9 cellular contexts compared by ENCODE assay signal in the genomic region with DNA sequence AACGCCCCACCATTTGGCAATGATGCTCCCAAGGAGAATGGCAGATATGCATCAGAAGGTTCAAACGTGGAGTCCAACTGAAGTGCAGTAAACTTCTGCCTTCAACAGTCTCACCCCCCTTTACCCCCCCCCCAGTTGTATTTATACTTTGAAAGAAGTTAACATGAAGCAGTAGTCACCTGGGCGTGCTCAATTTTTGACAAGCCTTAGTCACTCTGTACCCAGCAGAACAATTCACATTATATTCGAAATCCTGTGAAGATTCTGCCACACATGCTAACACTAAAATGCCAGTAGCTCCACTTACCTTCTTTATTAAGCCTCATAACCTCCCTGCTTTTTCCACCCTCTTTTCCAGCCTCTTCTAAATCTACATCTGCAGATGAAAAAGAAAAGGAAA. TPM values are rescaled to one million over a fixed set of nuclear protein-coding genes. Genes with fewer than 3 reads are reported as not detected.
A peak's percentile ranks its signal among the peaks of the same experiment; 100 is the strongest.
DNase-seq lines count a peak whose midpoint lies in the region; ATAC-seq, FAIRE-seq and TF ChIP-seq lines count a peak whose summit lies in the region.
"Had no signal": no experiment of that assay in that cellular context is flagged by ENCODE, and none has a peak within 500 bp of the region (broad histone marks: within the 10 kb centered on the region; RNA-seq: fewer than 3 reads in every experiment).

No MANE protein-coding gene starts in this region.

- H3K79me1 ChIP-seq in mesendoderm (ENCODE audit: low read length), result peaks cover 26% of the 10 kb centered on the region

- H3K23ac ChIP-seq in mesendoderm (ENCODE audit: low read length), result peak overlapping the region; percentile 80

- no peak for TF ChIP-seq EP300 in upper lobe of left lung (IDR thresholded peaks at IDR 0.05)

- no CpG with 5 or more reads among the region's 4 CpGs for WGBS in mesendoderm (ENCODE audit: extremely low coverage, insufficient coverage, low lambda C conversion rate)
- 51 to 62% methylated on average over 4 of the region's 4 CpGs for WGBS in upper lobe of left lung, 2 donors
- WGBS in small intestine, 3 donors, result 25 to 42% (median 37%) methylated on average over 4 of the region's 4 CpGs

- no peak overlapping the region for H2BK5ac ChIP-seq in mesendoderm (ENCODE audit: low read length)

- no peak overlapping the region for H3K27ac ChIP-seq in cardiac muscle cell
- peak overlapping the region in 1 of 2 donors; percentile 83 for H3K27ac ChIP-seq in breast epithelium
- H3K27ac ChIP-seq in mesendoderm (ENCODE audit: low read depth, low read length), result no peak overlapping the region
- H3K27ac ChIP-seq in upper lobe of left lung, result peak overlapping the region; percentile 66 to 89 (median 85)
- H3K27ac ChIP-seq in small intestine (ENCODE audit: low read depth in 1 of 2, low read length in 1 of 2), result no peak overlapping the region

- TF ChIP-seq POLR2A in breast epithelium (IDR thresholded peaks at IDR 0.05) (no peak), upper lobe of left lung (IDR thresholded peaks at IDR 0.05) (no peak)

- H3K27me3 ChIP-seq in cardiac muscle cell (no peaks in the 10 kb centered on the region), breast epithelium (no peaks in the 10 kb centered on the region), mesendoderm (ENCODE audit: insufficient read depth, low read length, poor library complexity) (no peaks in the 10 kb centered on the region), upper lobe of left lung (no peaks in the 10 kb centered on the region), small intestine (ENCODE audit: control insufficient read depth in 2 of 2, insufficient read depth in 2 of 2, low read length in 2 of 2) (no peaks in the 10 kb centered on the region)

- H3K4me1 ChIP-seq in cardiac muscle cell (ENCODE audit: low read depth), result peaks cover 13% of the 10 kb centered on the region
- peaks cover 0 to 6% of the 10 kb centered on the region in 2 donors for H3K4me1 ChIP-seq in breast epithelium
- peaks cover 19% of the 10 kb centered on the region for H3K4me1 ChIP-seq in mesendoderm (ENCODE audit: control insufficient read depth, low read depth, low read length)
- H3K4me1 ChIP-seq in upper lobe of left lung, result peaks cover 5 to 21% (median 13%) of the 10 kb centered on the region in 4 donors
- peaks cover 8 to 9% of the 10 kb centered on the region in 2 donors for H3K4me1 ChIP-seq in small intestine (ENCODE audit: control insufficient read depth in 2 of 2, insufficient read depth in 1 of 2, low read depth in 1 of 2, low read length in 1 of 2)

- TF ChIP-seq CTCF in cardiac muscle cell (IDR thresholded peaks at IDR 0.05; ENCODE audit: low read depth, low read length), result no peak
- no peak for TF ChIP-seq CTCF in breast epithelium (IDR thresholded peaks at IDR 0.05)
- TF ChIP-seq CTCF in upper lobe of left lung (IDR thresholded peaks at IDR 0.05), result no peak

- H3K9me3 ChIP-seq in cardiac muscle cell (ENCODE audit: low read depth), result no peaks in the 10 kb centered on the region
- H3K9me3 ChIP-seq in breast epithelium, result no peaks in the 10 kb centered on the region
- H3K9me3 ChIP-seq in upper lobe of left lung, result no peaks in the 10 kb centered on the region
- no peaks in the 10 kb centered on the region for H3K9me3 ChIP-seq in small intestine (ENCODE audit: control insufficient read depth, low read depth)

- no peak overlapping the region for H2BK15ac ChIP-seq in mesendoderm (replicated peaks; ENCODE audit: low read depth)

- H3K36me3 ChIP-seq in cardiac muscle cell, result no peaks in the 10 kb centered on the region
- H3K36me3 ChIP-seq in breast epithelium, result no peaks in the 10 kb centered on the region
- no peaks in the 10 kb centered on the region for H3K36me3 ChIP-seq in mesendoderm (ENCODE audit: control insufficient read depth, insufficient read depth, low read length)
- H3K36me3 ChIP-seq in upper lobe of left lung, result no peaks in the 10 kb centered on the region
- no peaks in the 10 kb centered on the region for H3K36me3 ChIP-seq in small intestine (ENCODE audit: control insufficient read depth in 2 of 2, insufficient read depth in 2 of 2, low read length in 2 of 2)

- peak overlapping the region; percentile 79 for H3K4me2 ChIP-seq in mesendoderm (ENCODE audit: low read length)

- intact Hi-C loops in left ventricle myocardium superior (cut with micrococcal nuclease) (no loop called here), breast epithelium (cut with DNase I; ENCODE audit: low total_unique reads) (no loop called here)

- no peak for ATAC-seq in left ventricle myocardium superior
- no peak for ATAC-seq in upper lobe of left lung (ENCODE audit: low FRiP score in 2 of 2)

- H4K8ac ChIP-seq in mesendoderm (ENCODE audit: low read depth, low read length), result no peak overlapping the region

- DNase-seq in cardiac muscle cell (ENCODE audit: low read depth in 1 of 2, low spot score in 1 of 2) (no peak), left ventricle myocardium superior (no peak), breast epithelium (ENCODE audit: low spot score in 2 of 2) (no peak), mesendoderm (no peak), upper lobe of left lung (no peak), small intestine (no peak), NCI-H2171 treated with DMSO at 0.1 percent for 48 hours (lab: John Stamatoyannopoulos, UW) (no peak), NCI-H1048 (lab: John Stamatoyannopoulos, UW) (no peak)

- H4K5ac ChIP-seq in mesendoderm (ENCODE audit: low read length), result no peak overlapping the region

- peak overlapping the region; percentile 75 for H2AK5ac ChIP-seq in mesendoderm (ENCODE audit: low read length)

- H2BK120ac ChIP-seq in mesendoderm (ENCODE audit: low read depth, low read length), result no peak overlapping the region

- no peak for FAIRE-seq in small intestine (lab: Jason Lieb, UNC)
- FAIRE-seq: G401.6 had no signal

- peaks cover 30% of the 10 kb centered on the region for H3K79me2 ChIP-seq in mesendoderm (ENCODE audit: control insufficient read depth, insufficient read depth, low read length)

- peak overlapping the region; percentile 97 for H3K9ac ChIP-seq in mesendoderm (ENCODE audit: low read length)

- H3K4ac ChIP-seq in mesendoderm (ENCODE audit: low read depth, low read length), result no peak overlapping the region

- no peak overlapping the region for H3K18ac ChIP-seq in mesendoderm (ENCODE audit: low read length)

- peak overlapping the region; percentile 71 for H3K4me3 ChIP-seq in cardiac muscle cell
- H3K4me3 ChIP-seq in breast epithelium, result peak overlapping the region; percentile 65 to 96 (median 78)
- H3K4me3 ChIP-seq in mesendoderm (ENCODE audit: low read length), result peak overlapping the region; percentile 91
- peak overlapping the region in 3 of 4 donors; percentile 70 to 82 (median 80) for H3K4me3 ChIP-seq in upper lobe of left lung
- peak overlapping the region in 1 of 2 donors; percentile 84 for H3K4me3 ChIP-seq in small intestine (ENCODE audit: low read depth in 1 of 2, low read length in 2 of 2)

- peak overlapping the region; percentile 98 for H3K56ac ChIP-seq in mesendoderm (ENCODE audit: low read length)

RNA-seq across cellular contexts. Expression of gene ATXN7L1, which starts 0.9 kb away (rescaled TPM):
- 6.6 and 8.6 TPM in 2 replicates for total RNA-seq in cardiac muscle cell
- 6.2 and 6.4 TPM in 2 replicates for polyA plus RNA-seq in cardiac muscle cell
- total RNA-seq in left ventricle myocardium superior, result 3.7 TPM
- total RNA-seq in breast epithelium, result 10 to 100 TPM; 10.7 to 18.4 (median 12.5) TPM
- polyA plus RNA-seq in mesendoderm (2013, experiment 1 of 2), result 27.2 TPM
- polyA plus RNA-seq in mesendoderm (2013, experiment 2 of 2), result 28.3 TPM
- 10 to 100 TPM in 5 of 6 donors, 1 to 10 TPM in 1; 7.1 to 43.0 (median 13.4) TPM for total RNA-seq in upper lobe of left lung
- polyA plus RNA-seq in small intestine, result 10 to 100 TPM in 2 of 3 donors, 1 to 10 TPM in 1; 9.7 to 50.8 (median 30.3) TPM

Comparison
In these comparisons a context has a peak if more than half of its experiments do, and no peak if none do; other contexts are left out.
1. H3K27ac ChIP-seq: peak in upper lobe of left lung (4 of 4); none in cardiac muscle cell (single experiment), mesendoderm (single experiment) and small intestine (0 of 2).